ENCODE assay signal across 25 cellular contexts in the genomic region with DNA sequence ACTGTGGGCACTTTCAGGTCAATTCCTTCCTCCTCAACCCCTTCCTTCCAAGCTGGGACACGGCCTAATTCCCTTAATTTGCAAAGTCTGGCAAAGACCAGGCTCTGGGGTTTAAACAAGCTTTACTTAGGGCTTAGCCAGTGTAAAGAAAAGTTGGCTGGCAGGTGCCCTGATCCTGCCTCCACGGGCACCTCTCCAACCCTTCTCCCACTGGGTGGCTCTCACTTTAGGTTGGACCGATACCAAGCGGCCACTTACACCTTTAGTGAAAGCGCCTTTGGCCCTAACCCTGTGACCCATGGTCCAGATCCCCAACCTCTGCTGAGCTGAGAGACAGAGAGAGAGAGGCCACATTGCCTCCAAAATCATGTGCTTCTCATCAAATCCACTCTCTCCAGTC. TPM values are rescaled to one million over a fixed set of nuclear protein-coding genes. Genes with fewer than 3 reads are reported as not detected.
DNase-seq lines count a peak whose midpoint lies in the region; ATAC-seq and TF ChIP-seq lines count a peak whose summit lies in the region.
"Had no signal": no experiment of that assay in that cellular context is flagged by ENCODE, and none has a peak within 500 bp of the region (broad histone marks: within the 10 kb centered on the region; RNA-seq: fewer than 3 reads in every experiment).

No MANE protein-coding gene starts in this region.

- no peaks in the 10 kb centered on the region for H3K9me3 Mint-ChIP-seq in mesothelial cell of epicardium
- H3K9me3 Mint-ChIP-seq: CD4-positive, CD25-positive, alpha-beta regulatory T cell had no signal

- H3K27me3 ChIP-seq in lower lobe of right lung (ENCODE audit: low read depth) (peaks cover 20% of the 10 kb centered on the region), breast epithelium (peaks cover 0 to 21% of the 10 kb centered on the region in 2 donors)
- H3K27me3 ChIP-seq: MG63 had no signal

- H3K36me3 Mint-ChIP-seq in mesothelial cell of epicardium, result no peaks in the 10 kb centered on the region
- H3K36me3 Mint-ChIP-seq: CD4-positive, CD25-positive, alpha-beta regulatory T cell had no signal

- no peak for TF ChIP-seq POLR2A in breast epithelium (IDR thresholded peaks at IDR 0.05)

- ATAC-seq in lower lobe of right lung (no peak), HG03565 (IDR thresholded peaks at IDR 0.05; ENCODE audit: unreplicated experiment) (no peak)
- ATAC-seq: GM12878 had no signal

- peak; percentile 50 for DNase-seq in D341Med (ENCODE audit: low spot score)
- peak; percentile 19 for DNase-seq in NCI-H1092 (lab: John Stamatoyannopoulos, UW)
- DNase-seq in RPMI8226, result peak; percentile 47
- DNase-seq in lower lobe of right lung, result peak; percentile 10
- no peak for DNase-seq in cortex of kidney (lab: John Stamatoyannopoulos, UW)
- no peak for DNase-seq in breast epithelium (ENCODE audit: low spot score in 2 of 2)
- no peak for DNase-seq in mesothelial cell of epicardium (ENCODE audit: low spot score in 2 of 2, unreplicated experiment in 2 of 2)
- DNase-seq: CD4-positive, CD25-positive, alpha-beta regulatory T cell; DMS53; EL; GDM1; GOT3; KG1; MG63; NCI-H1694; NCI-H2081 treated with DMSO at 0.1 percent for 48 hours; NCI-H2171; NCI-H524; NCI-H748 treated with DMSO at 0.1 percent for 48 hours; SHP77 had no signal

- no peak overlapping the region for H3K27ac Mint-ChIP-seq in mesothelial cell of epicardium

- intact Hi-C loops in lower lobe of right lung (cut with DNase I) (no loop called here), breast epithelium (cut with DNase I; ENCODE audit: low total_unique reads) (no loop called here)

- H3K27ac ChIP-seq in lower lobe of right lung, result no peak overlapping the region
- no peak overlapping the region for H3K27ac ChIP-seq in breast epithelium
- H3K27ac ChIP-seq: BLaER1, RWPE1 had no signal

- peaks cover 3% of the 10 kb centered on the region for H3K4me1 Mint-ChIP-seq in mesothelial cell of epicardium

- H3K9me3 ChIP-seq in lower lobe of right lung (no peaks in the 10 kb centered on the region), breast epithelium (no peaks in the 10 kb centered on the region)
- H3K9me3 ChIP-seq: BLaER1, HAP-1, MG63 had no signal

- H3K4me3 ChIP-seq in lower lobe of right lung, result no peak overlapping the region
- H3K4me3 ChIP-seq in breast epithelium, result no peak overlapping the region
- H3K4me3 ChIP-seq: BLaER1, GM12878, HAP-1, MG63 had no signal

- H3K27me3 Mint-ChIP-seq in mesothelial cell of epicardium (ENCODE audit: low read depth), result peaks cover 52% of the 10 kb centered on the region

- H3K4me1 ChIP-seq in lower lobe of right lung (no peaks in the 10 kb centered on the region), breast epithelium (no peaks in the 10 kb centered on the region)
- H3K4me1 ChIP-seq: HAP-1 had no signal

- H3K36me3 ChIP-seq in lower lobe of right lung (no peaks in the 10 kb centered on the region), breast epithelium (no peaks in the 10 kb centered on the region)
- H3K36me3 ChIP-seq: BLaER1, HAP-1, MG63 had no signal

- H3K4me3 Mint-ChIP-seq in mesothelial cell of epicardium, result no peak overlapping the region
- H3K4me3 Mint-ChIP-seq: CD4-positive, CD25-positive, alpha-beta regulatory T cell had no signal

- TF ChIP-seq CTCF in lower lobe of right lung (IDR thresholded peaks at IDR 0.05) (no peak), breast epithelium (IDR thresholded peaks at IDR 0.05) (no peak), mesothelial cell of epicardium (IDR thresholded peaks at IDR 0.05; ENCODE audit: unreplicated experiment) (no peak)

RNA-seq across cellular contexts. Expression of a gene that starts 13.7 kb away (rescaled TPM):
- total RNA-seq in lower lobe of right lung, result not detected
- not detected for total RNA-seq in breast epithelium
- not detected in 3 replicates for total RNA-seq in mesothelial cell of epicardium
- total RNA-seq: CD4-positive, CD25-positive, alpha-beta regulatory T cell; GM12878 had no signal

RNA-seq across cellular contexts. Expression of a gene that starts 28.6 kb away (rescaled TPM):
- 53.6 TPM for total RNA-seq in lower lobe of right lung
- 10 to 100 TPM; 42.2 to 69.1 (median 59.0) TPM for total RNA-seq in breast epithelium
- total RNA-seq in mesothelial cell of epicardium, result 80.6 to 85.3 TPM (median 82.2 TPM) in 3 replicates

Comparison
In these comparisons a context has a peak if more than half of its experiments do, and no peak if none do; other contexts are left out.
1. DNase-seq: peak in D341Med (single experiment), NCI-H1092 (single experiment), RPMI8226 (single experiment) and lower lobe of right lung (single experiment); none in cortex of kidney (single experiment), breast epithelium (0 of 2) and mesothelial cell of epicardium (0 of 2).